Comparison of ENCODE assay signal across 26 cellular contexts in genomic region chr12:93180566-93180965, GRCh38.
"Had no signal": no experiment of that assay in that cellular context is flagged by ENCODE, and none has a peak within 500 bp of the region (broad histone marks: within the 10 kb centered on the region; RNA-seq: fewer than 3 reads in every experiment).

No MANE protein-coding gene starts in this region.

- H3K9me3 Mint-ChIP-seq: activated T-cell treated with anti-CD3 and anti-CD28 coated beads, Interleukin-2, amount 50 U/mL, for 24 hours; activated T-helper 2 cell treated with anti-CD3 and anti-CD28 coated beads, Interferon-gamma antibody, Interleukin-2, Interleukin-4, amounts not matched to agents 10 μg/mL and 5 μg/mL and 100 μg/mL, durations not matched to agents 14 hours and 24 hours and 36 hours; stimulated activated memory B cell treated with anti-CD40 and anti-IgM and Interleukin-4, amounts not matched to agents 10 μg/mL and 1 μg/mL and 100 μg/mL, for 72 hours; T-cell had no signal

- H3K4me3 Mint-ChIP-seq: activated naive CD8-positive, alpha-beta T cell; activated T-cell treated with anti-CD3 and anti-CD28 coated beads, Interleukin-2, amount 50 U/mL, for 24 hours; endodermal cell; mesothelial cell of epicardium; nephron; stimulated activated memory B cell treated with anti-CD40 and anti-IgM and Interleukin-4, amounts not matched to agents 10 μg/mL and 1 μg/mL and 100 μg/mL, for 72 hours; T-cell; T-helper 2 cell treated with Interferon-gamma antibody and Interleukin-4, amounts not matched to agents 5 μg/mL and 100 μg/mL, for 36 hours had no signal

- H3K4me3 ChIP-seq: ovary, right lobe of liver, uterus had no signal

- H3K27me3 ChIP-seq: neutrophil, ovary, right lobe of liver, uterus had no signal

- H3K36me3 Mint-ChIP-seq: activated naive CD8-positive, alpha-beta T cell; stimulated activated memory B cell treated with anti-CD40 and anti-IgM and Interleukin-4, amounts not matched to agents 10 μg/mL and 1 μg/mL and 100 μg/mL, for 72 hours; T-cell had no signal

- H3K9me3 ChIP-seq: neutrophil, ovary, right lobe of liver, uterus had no signal

- DNase-seq: activated CD4-positive, alpha-beta T cell treated with anti-CD3 and anti-CD28 coated beads for 1 hour; activated CD4-positive, alpha-beta T cell treated with anti-CD3 and anti-CD28 coated beads, Interleukin-2, amount 50 U/mL, for 1 hour; activated CD8-positive, alpha-beta memory T cell treated with anti-CD3 and anti-CD28 coated beads for 24 hours; activated CD8-positive, alpha-beta memory T cell treated with anti-CD3 and anti-CD28 coated beads, Interleukin-2, amount 50 U/mL, for 4 hours; activated naive CD4-positive, alpha-beta T cell; activated T-cell treated with anti-CD3 and anti-CD28 coated beads, Interleukin-2, amount 50 U/mL, for 24 hours; amniotic stem cell; cerebellar nuclear complex; cortex of kidney; endodermal cell; foreskin fibroblast; ovary; right lobe of liver; small intestine; stimulated activated CD4-positive, alpha-beta T cell treated with anti-CD3 and anti-CD28 coated beads, Interleukin-15, amount 100 ng/mL, for 24 hours; T-cell; trophoblast cell; uterus had no signal

- ATAC-seq: left lobe of liver; right lobe of liver; stimulated activated memory B cell treated with anti-CD40 and anti-IgM and Interleukin-4, amounts not matched to agents 10 μg/mL and 1 μg/mL and 100 μg/mL, for 72 hours; T-cell had no signal

- H3K27ac ChIP-seq: ovary, right lobe of liver, uterus had no signal

- H3K27me3 Mint-ChIP-seq: activated naive CD8-positive, alpha-beta T cell; activated T-cell treated with anti-CD3 and anti-CD28 coated beads, Interleukin-2, amount 50 U/mL, for 24 hours; stimulated activated memory B cell treated with anti-CD40 and anti-IgM and Interleukin-4, amounts not matched to agents 10 μg/mL and 1 μg/mL and 100 μg/mL, for 72 hours; T-cell had no signal

- H3K36me3 ChIP-seq: neutrophil, ovary, right lobe of liver, uterus had no signal
